ENCODE assay signal across 11 cellular contexts in genomic region chr5:122493091-122493775, GRCh38.
DNase-seq lines count a peak whose midpoint lies in the region; ATAC-seq and TF ChIP-seq lines count a peak whose summit lies in the region.
"Had no signal": no experiment of that assay in that cellular context is flagged by ENCODE, and none has a peak within 500 bp of the region (broad histone marks: within the 10 kb centered on the region; RNA-seq: fewer than 3 reads in every experiment).

No MANE protein-coding gene starts in this region.

- peak; percentile 42 for DNase-seq in NCI-H2227 (lab: John Stamatoyannopoulos, UW; ENCODE audit: unreplicated experiment)
- peak; percentile 9 for DNase-seq in nephron progenitor cell
- DNase-seq in stimulated activated naive CD8-positive, alpha-beta T cell treated with anti-CD3 and anti-CD28 coated beads, Interleukin-15, Interleukin-2, amounts not matched to agents 100 U/mL and 50 U/mL, for 24 hours: no peak
- no peak for DNase-seq in activated effector memory CD4-positive, alpha-beta T cell treated with Interleukin-2 at 50 U/mL for 16 hours
- DNase-seq: psoas muscle had no signal

- 27 to 33% methylated on average over 8 of the region's 8 CpGs for WGBS in esophagus, 2 donors

- ATAC-seq in GM18502 (IDR thresholded peaks at IDR 0.05; ENCODE audit: poor library complexity, unreplicated experiment): peak; percentile 6
- ATAC-seq in stimulated activated naive CD8-positive, alpha-beta T cell treated with anti-CD3 and anti-CD28 coated beads, Interleukin-15, Interleukin-2, amounts not matched to agents 100 U/mL and 50 U/mL, for 24 hours: no peak
- no peak for ATAC-seq in HG03025 (IDR thresholded peaks at IDR 0.05; ENCODE audit: low FRiP score, unreplicated experiment)
- no peak for ATAC-seq in GM21528 (IDR thresholded peaks at IDR 0.05; ENCODE audit: low FRiP score, unreplicated experiment)
- ATAC-seq: psoas muscle had no signal

- H3K27me3 ChIP-seq in esophagus (ENCODE audit: control insufficient read depth in 1 of 2, insufficient read depth in 2 of 2, low read length in 2 of 2): no peaks in the 10 kb centered on the region
- H3K27me3 ChIP-seq: BLaER1 treated with 17β-estradiol and CSF1 and Interleukin-3, amounts not matched to agents 10 nM and 100 nM; brain microvascular endothelial cell had no signal

- no peaks in the 10 kb centered on the region for H3K9me3 Mint-ChIP-seq in nephron progenitor cell

- no peaks in the 10 kb centered on the region for H3K9me3 ChIP-seq in esophagus (ENCODE audit: control insufficient read depth in 2 of 2, insufficient read depth in 1 of 2, low read depth in 1 of 2, low read length in 1 of 2)
- H3K9me3 ChIP-seq: BLaER1 treated with 17β-estradiol and CSF1 and Interleukin-3, amounts not matched to agents 10 nM and 100 nM; psoas muscle had no signal

- no peak for TF ChIP-seq CTCF in nephron progenitor cell (IDR thresholded peaks at IDR 0.05)

- H3K4me1 Mint-ChIP-seq in nephron progenitor cell: peaks cover 13% of the 10 kb centered on the region

- no peaks in the 10 kb centered on the region for H3K36me3 Mint-ChIP-seq in nephron progenitor cell (ENCODE audit: low read depth)

- no peak overlapping the region for H3K4me3 Mint-ChIP-seq in nephron progenitor cell

- no peaks in the 10 kb centered on the region for H3K36me3 ChIP-seq in esophagus (ENCODE audit: control insufficient read depth in 2 of 2, insufficient read depth in 2 of 2, low read length in 1 of 2)
- H3K36me3 ChIP-seq: BLaER1 treated with 17β-estradiol and CSF1 and Interleukin-3, amounts not matched to agents 10 nM and 100 nM; brain microvascular endothelial cell had no signal

- H3K27ac Mint-ChIP-seq in nephron progenitor cell: no peak overlapping the region

- no peak overlapping the region for H3K4me3 ChIP-seq in esophagus (ENCODE audit: low read depth in 1 of 2, low read length in 2 of 2)
- H3K4me3 ChIP-seq: BLaER1 treated with 17β-estradiol and CSF1 and Interleukin-3, amounts not matched to agents 10 nM and 100 nM; psoas muscle had no signal

- peaks cover 2 to 4% of the 10 kb centered on the region in 2 donors for H3K4me1 ChIP-seq in esophagus (ENCODE audit: control insufficient read depth in 2 of 2, insufficient read depth in 2 of 2, low read length in 1 of 2)
- H3K4me1 ChIP-seq: psoas muscle had no signal

- peak overlapping the region; percentile 19 to 58 for H3K27ac ChIP-seq in esophagus (ENCODE audit: low read depth in 2 of 2, low read length in 1 of 2)
- H3K27ac ChIP-seq: BLaER1 treated with 17β-estradiol and CSF1 and Interleukin-3, amounts not matched to agents 10 nM and 100 nM; brain microvascular endothelial cell; psoas muscle had no signal

- H3K27me3 Mint-ChIP-seq in nephron progenitor cell (ENCODE audit: low read depth, poor library complexity): peaks cover 9% of the 10 kb centered on the region

Comparison
In these comparisons a context has a peak if more than half of its experiments do, and no peak if none do; other contexts are left out.
1. DNase-seq: peak in NCI-H2227 (single experiment) and nephron progenitor cell (single experiment); none in stimulated activated naive CD8-positive, alpha-beta T cell treated with anti-CD3 and anti-CD28 coated beads, Interleukin-15, Interleukin-2, amounts not matched to agents 100 U/mL and 50 U/mL, for 24 hours (single experiment) and activated effector memory CD4-positive, alpha-beta T cell treated with Interleukin-2 at 50 U/mL for 16 hours (single experiment).